In genomic region chr2:29644949-29645348, GRCh38 we compare ENCODE assay signal across 16 cellular contexts.
"Had no signal": no experiment of that assay in that cellular context is flagged by ENCODE, and none has a peak within 500 bp of the region (broad histone marks: within the 10 kb centered on the region; RNA-seq: fewer than 3 reads in every experiment).

No MANE protein-coding gene starts in this region.

- H3K27ac Mint-ChIP-seq: activated CD8-positive, alpha-beta memory T cell treated with anti-CD3 and anti-CD28 coated beads, Interleukin-2, amount 10 ng/mL, durations not matched to agents 7 days and 5 days; activated naive CD8-positive, alpha-beta T cell treated with anti-CD3 and anti-CD28 coated beads for 36 hours; activated T-cell treated with anti-CD3 and anti-CD28 coated beads, Interleukin-2, amount 50 U/mL, for 72 hours had no signal

- H3K9me3 ChIP-seq: gastrocnemius medialis, pancreas, uterus had no signal

- H3K27me3 ChIP-seq: ascending aorta, gastrocnemius medialis, pancreas, stomach, uterus had no signal

- H3K4me1 Mint-ChIP-seq: activated CD8-positive, alpha-beta memory T cell treated with anti-CD3 and anti-CD28 coated beads, Interleukin-2, amount 10 ng/mL, durations not matched to agents 7 days and 5 days; activated naive CD8-positive, alpha-beta T cell treated with anti-CD3 and anti-CD28 coated beads for 36 hours had no signal

- H3K27ac ChIP-seq: ascending aorta, gastrocnemius medialis, pancreas, stomach, thoracic aorta, uterus had no signal

- DNase-seq: activated CD4-positive, alpha-beta T cell treated with anti-CD3 and anti-CD28 coated beads for 1 hour; activated CD4-positive, alpha-beta T cell treated with anti-CD3 and anti-CD28 coated beads, Interleukin-2, amount 50 U/mL, for 48 hours; activated CD8-positive, alpha-beta memory T cell treated with anti-CD3 and anti-CD28 coated beads, Interleukin-2, amount 10 ng/mL, durations not matched to agents 7 days and 5 days; activated gamma-delta T cell treated with Interleukin-2 at 50 U/mL for 16 hours; activated naive CD8-positive, alpha-beta T cell treated with anti-CD3 and anti-CD28 coated beads for 36 hours; activated T-cell treated with anti-CD3 and anti-CD28 coated beads, Interleukin-2, amount 50 U/mL, for 72 hours; gastrocnemius medialis; hippocampal formation; kidney glomerular epithelial cell; pancreas; stimulated activated CD4-positive, alpha-beta T cell treated with anti-CD3 and anti-CD28 coated beads, Interleukin-15, amount 100 ng/mL, for 24 hours; stimulated activated CD4-positive, alpha-beta T cell treated with anti-CD3 and anti-CD28 coated beads, Interleukin-4, amount 100 ng/mL, for 4 hours; stomach; uterus had no signal

- ATAC-seq: activated CD8-positive, alpha-beta memory T cell treated with anti-CD3 and anti-CD28 coated beads, Interleukin-2, amount 10 ng/mL, durations not matched to agents 7 days and 5 days; activated T-cell treated with anti-CD3 and anti-CD28 coated beads, Interleukin-2, amount 50 U/mL, for 72 hours; gastrocnemius medialis; pancreas had no signal

- H3K4me3 ChIP-seq: ascending aorta, gastrocnemius medialis, pancreas, stomach, thoracic aorta, uterus had no signal

- H3K27me3 Mint-ChIP-seq: activated naive CD8-positive, alpha-beta T cell treated with anti-CD3 and anti-CD28 coated beads for 36 hours had no signal

- H3K36me3 ChIP-seq: ascending aorta, gastrocnemius medialis, pancreas, stomach, thoracic aorta, uterus had no signal

- H3K4me3 Mint-ChIP-seq: activated CD8-positive, alpha-beta memory T cell treated with anti-CD3 and anti-CD28 coated beads, Interleukin-2, amount 10 ng/mL, durations not matched to agents 7 days and 5 days; activated naive CD8-positive, alpha-beta T cell treated with anti-CD3 and anti-CD28 coated beads for 36 hours; activated T-cell treated with anti-CD3 and anti-CD28 coated beads, Interleukin-2, amount 50 U/mL, for 72 hours had no signal

- H3K4me1 ChIP-seq: ascending aorta, gastrocnemius medialis, pancreas, stomach, uterus had no signal
